ENCODE assay signal across 20 cellular contexts in genomic region chr5:153661897-153662296, GRCh38.
"Had no signal": no experiment of that assay in that cellular context is flagged by ENCODE, and none has a peak within 500 bp of the region (broad histone marks: within the 10 kb centered on the region; RNA-seq: fewer than 3 reads in every experiment).

No MANE protein-coding gene starts in this region.

- H3K27ac ChIP-seq: colonic mucosa, gastroesophageal sphincter, ovary had no signal

- H3K4me2 ChIP-seq: smooth muscle cell had no signal

- ATAC-seq: gastroesophageal sphincter; left colon; left ventricle myocardium superior; naive thymus-derived CD8-positive, alpha-beta T cell; right cardiac atrium had no signal

- H3K9me3 ChIP-seq: colonic mucosa, ovary had no signal

- H3K27me3 ChIP-seq: colonic mucosa, gastroesophageal sphincter, ovary had no signal

- H3K4me3 ChIP-seq: colonic mucosa, gastroesophageal sphincter, lung, ovary, smooth muscle cell had no signal

- FAIRE-seq: urothelium cell line had no signal

- H3K4me1 Mint-ChIP-seq: immature natural killer cell; naive thymus-derived CD8-positive, alpha-beta T cell had no signal

- H3K9me3 Mint-ChIP-seq: immature natural killer cell, neural crest cell had no signal

- H3K36me3 Mint-ChIP-seq: immature natural killer cell; naive thymus-derived CD8-positive, alpha-beta T cell had no signal

- DNase-seq: cerebellar nuclear complex; colonic mucosa; dermis blood vessel endothelial cell; glutamatergic neuron; immature natural killer cell; left colon; left ventricle myocardium superior; mesendoderm; naive thymus-derived CD8-positive, alpha-beta T cell; nucleus accumbens; ovary; right cardiac atrium; stimulated activated CD4-positive, alpha-beta T cell treated with anti-CD3 and anti-CD28 coated beads, Interleukin-2, amount 100 ng/mL, for 48 hours; stimulated activated naive CD4-positive, alpha-beta T cell treated with Interleukin-2 at 50 U/mL for 16 hours; trophoblast cell had no signal

- H3K27ac Mint-ChIP-seq: immature natural killer cell; naive thymus-derived CD8-positive, alpha-beta T cell had no signal

- H3K4me3 Mint-ChIP-seq: immature natural killer cell; naive thymus-derived CD8-positive, alpha-beta T cell; neural crest cell had no signal

- H3K36me3 ChIP-seq: colonic mucosa, gastroesophageal sphincter, ovary had no signal

- H3K4me1 ChIP-seq: colonic mucosa, gastroesophageal sphincter had no signal
